In the genomic region with DNA sequence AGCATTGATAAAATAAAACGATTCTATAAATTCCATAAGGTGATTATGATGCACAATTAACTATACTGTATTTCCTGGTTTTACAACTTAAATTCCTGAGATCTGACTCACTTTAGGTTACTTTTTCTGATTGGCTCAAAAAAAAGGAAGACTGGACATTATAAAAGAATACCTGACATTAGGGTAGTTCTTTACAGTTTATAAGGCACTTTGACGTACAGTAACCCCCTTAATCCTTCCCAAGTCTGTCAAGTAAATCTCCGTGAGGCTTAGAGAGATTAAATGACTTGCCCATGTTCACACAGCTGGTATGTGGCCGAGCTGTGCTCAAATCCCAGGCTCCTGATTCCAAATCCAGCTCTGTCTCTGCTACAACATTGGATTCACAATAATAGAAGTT, we compare ENCODE assay signal across 1 cellular context.
A peak's percentile ranks its signal among the peaks of the same experiment; 100 is the strongest.
TF ChIP-seq lines count a peak whose summit lies in the region.

No MANE protein-coding gene starts in this region.

TF ChIP-seq in A549, 52 proteins besides CTCF, POLR2A, EP300 and RAD21 (continued from another document):
- no peak for TF ChIP-seq HMGXB4 (CRISPR knock-in tag; IDR thresholded peaks at IDR 0.05; ENCODE audit: borderline replicate concordance)
- TF ChIP-seq FOSL2 (IDR thresholded peaks at IDR 0.05), result no peak
- TF ChIP-seq FOSL2 (CRISPR knock-in tag; IDR thresholded peaks at IDR 0.05), result peak; percentile 58; the same call in 1 of the 2 replicates
- no peak for TF ChIP-seq RCOR1 (IDR thresholded peaks at IDR 0.05; ENCODE audit: low read depth, low read length)
